ENCODE assay signal across 9 cellular contexts in the genomic region with DNA sequence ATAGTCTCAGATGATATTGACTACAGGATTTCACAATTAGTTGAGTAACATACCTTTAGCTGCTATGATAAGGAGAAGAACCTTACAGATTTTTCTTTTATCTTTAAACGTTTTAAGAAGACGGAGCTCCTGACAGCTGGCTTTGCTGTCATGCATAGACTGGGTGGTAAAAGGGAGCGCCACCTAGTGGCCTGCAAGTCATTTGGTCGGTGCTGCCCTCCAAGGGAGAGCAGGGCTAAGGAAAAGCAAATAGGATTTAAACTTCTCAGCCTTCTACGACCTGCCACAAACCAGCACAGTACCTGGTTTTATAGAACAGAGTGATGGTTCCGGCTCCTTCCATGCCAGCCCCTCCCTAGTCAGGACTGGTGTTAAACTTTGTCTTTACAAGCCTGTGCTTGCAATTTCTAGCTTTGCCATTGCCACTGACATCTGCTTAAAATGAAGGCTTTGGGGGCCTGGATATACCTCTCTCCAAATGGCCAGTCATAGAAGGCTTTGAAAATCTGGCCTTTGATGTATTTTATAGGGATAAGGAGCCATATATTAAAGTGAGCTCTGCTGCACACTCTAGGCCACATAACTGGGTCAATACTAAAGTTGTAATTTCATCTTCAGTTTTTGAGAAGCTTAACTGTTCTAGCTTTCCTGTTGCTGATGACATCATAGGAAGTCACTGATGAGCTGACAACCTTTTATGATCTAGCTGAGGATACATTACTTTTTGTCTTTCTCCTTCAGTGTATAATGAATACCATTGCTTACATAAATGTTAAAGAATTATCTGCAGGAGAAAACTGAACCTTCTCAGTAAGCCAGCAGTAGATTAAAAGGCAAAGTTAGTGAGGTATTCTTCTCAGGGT. TPM values are rescaled to one million over a fixed set of nuclear protein-coding genes. Genes with fewer than 3 reads are reported as not detected.
DNase-seq lines count a peak whose midpoint lies in the region; ATAC-seq, FAIRE-seq and TF ChIP-seq lines count a peak whose summit lies in the region.
"Had no signal": no experiment of that assay in that cellular context is flagged by ENCODE, and none has a peak within 500 bp of the region (broad histone marks: within the 10 kb centered on the region; RNA-seq: fewer than 3 reads in every experiment).

No MANE protein-coding gene starts in this region.

- no peaks in the 10 kb centered on the region for H3K9me3 ChIP-seq in OCI-LY1 (ENCODE audit: low read length)

- H3K27me3 Mint-ChIP-seq in activated T-cell treated with anti-CD3 and anti-CD28 coated beads, Interleukin-2, amount 50 U/mL, for 4 hours (ENCODE audit: low read depth) = peaks cover 14% of the 10 kb centered on the region

- H3K9ac ChIP-seq in OCI-LY1 (ENCODE audit: low read length) = no peak overlapping the region

- no peaks in the 10 kb centered on the region for H3K36me3 Mint-ChIP-seq in activated T-cell treated with anti-CD3 and anti-CD28 coated beads, Interleukin-2, amount 50 U/mL, for 4 hours (ENCODE audit: insufficient read depth)
- H3K36me3 Mint-ChIP-seq: activated naive CD4-positive, alpha-beta T cell treated with anti-CD3 and anti-CD28 coated beads, Interleukin-2, amount 50 U/mL, for 24 hours had no signal

- H3K27ac ChIP-seq in OCI-LY1 (ENCODE audit: low read depth, low read length, poor library complexity, severe bottlenecking) = no peak overlapping the region

- no peaks in the 10 kb centered on the region for H3K4me1 ChIP-seq in OCI-LY1 (ENCODE audit: insufficient read depth, low read length, severe bottlenecking)

- no peak overlapping the region for H2AFZ ChIP-seq in OCI-LY1 (ENCODE audit: low read length)

- H3K4me2 ChIP-seq in OCI-LY1 (ENCODE audit: low read length) = no peak overlapping the region

- FAIRE-seq in urothelium cell line (lab: Jason Lieb, UNC) = no peak

- H3K9me3 Mint-ChIP-seq in activated T-cell treated with anti-CD3 and anti-CD28 coated beads, Interleukin-2, amount 50 U/mL, for 4 hours = no peaks in the 10 kb centered on the region
- H3K9me3 Mint-ChIP-seq: activated naive CD4-positive, alpha-beta T cell treated with anti-CD3 and anti-CD28 coated beads, Interleukin-2, amount 50 U/mL, for 24 hours had no signal

- H3K27me3 ChIP-seq in OCI-LY1 (ENCODE audit: insufficient read depth, low read length) = no peaks in the 10 kb centered on the region

- no peaks in the 10 kb centered on the region for H3F3A ChIP-seq in OCI-LY1 (ENCODE audit: insufficient read depth, low read length)

- no peak overlapping the region for H3K4me3 Mint-ChIP-seq in activated T-cell treated with anti-CD3 and anti-CD28 coated beads, Interleukin-2, amount 50 U/mL, for 4 hours
- H3K4me3 Mint-ChIP-seq: activated naive CD4-positive, alpha-beta T cell treated with anti-CD3 and anti-CD28 coated beads, Interleukin-2, amount 50 U/mL, for 24 hours had no signal

- H3K4me3 ChIP-seq in OCI-LY1 (ENCODE audit: low read depth, low read length, poor library complexity, severe bottlenecking) = no peak overlapping the region
- no peak overlapping the region for H3K4me3 ChIP-seq in fibroblast of villous mesenchyme (ENCODE audit: low read depth, low read length)

- no peaks in the 10 kb centered on the region for H3K4me1 Mint-ChIP-seq in activated T-cell treated with anti-CD3 and anti-CD28 coated beads, Interleukin-2, amount 50 U/mL, for 4 hours (ENCODE audit: low read depth)

- no peaks in the 10 kb centered on the region for H3K9me2 ChIP-seq in OCI-LY1 (ENCODE audit: low read depth, low read length)

- H3K36me3 ChIP-seq in OCI-LY1 (ENCODE audit: insufficient read depth, low read length) = no peaks in the 10 kb centered on the region

- no peaks in the 10 kb centered on the region for H4K20me1 ChIP-seq in OCI-LY1 (ENCODE audit: insufficient read depth, low read length)

- no peaks in the 10 kb centered on the region for H3K79me2 ChIP-seq in OCI-LY1 (ENCODE audit: insufficient read depth, low read length)

- peak; percentile 95 for ATAC-seq in GM21447 (IDR thresholded peaks at IDR 0.05; ENCODE audit: unreplicated experiment)
- peak; percentile 59 to 66 for ATAC-seq in activated T-cell treated with anti-CD3 and anti-CD28 coated beads, Interleukin-2, amount 50 U/mL, for 4 hours
- ATAC-seq in omental fat pad (ENCODE audit: low FRiP score) = peak; percentile 78

- DNase-seq in DMS53 treated with DMSO at 0.1 percent for 48 hours (lab: John Stamatoyannopoulos, UW; ENCODE audit: unreplicated experiment) (peak; percentile 63), HK-2 (ENCODE audit: unreplicated experiment) (peak; percentile 61), fibroblast of villous mesenchyme (ENCODE audit: low read depth) (peak; percentile 83), omental fat pad (ENCODE audit: low spot score) (no peak), urothelium cell line (ENCODE audit: low spot score) (peak; percentile 59)
- peak; percentile 9 for DNase-seq in activated T-cell treated with anti-CD3 and anti-CD28 coated beads, Interleukin-2, amount 50 U/mL, for 4 hours

- TF ChIP-seq CTCF in OCI-LY1 (IDR thresholded peaks at IDR 0.05; ENCODE audit: low read length) (peak; percentile 87), fibroblast of villous mesenchyme (IDR thresholded peaks at IDR 0.05; ENCODE audit: insufficient read depth, low read depth, low read length) (peak; percentile 89), omental fat pad (IDR thresholded peaks at IDR 0.05) (peak in 1 of 3 donors; percentile 30)

RNA-seq across cellular contexts. Expression of a gene that starts 31.1 kb away (rescaled TPM):
- total RNA-seq in activated T-cell treated with anti-CD3 and anti-CD28 coated beads, Interleukin-2, amount 50 U/mL, for 4 hours = not detected
- total RNA-seq in fibroblast of villous mesenchyme = 3.0 and 10.0 TPM in 2 replicates
- total RNA-seq in omental fat pad = 1 to 10 TPM; 2.0 to 7.3 (median 3.7) TPM
